In the genomic region with DNA sequence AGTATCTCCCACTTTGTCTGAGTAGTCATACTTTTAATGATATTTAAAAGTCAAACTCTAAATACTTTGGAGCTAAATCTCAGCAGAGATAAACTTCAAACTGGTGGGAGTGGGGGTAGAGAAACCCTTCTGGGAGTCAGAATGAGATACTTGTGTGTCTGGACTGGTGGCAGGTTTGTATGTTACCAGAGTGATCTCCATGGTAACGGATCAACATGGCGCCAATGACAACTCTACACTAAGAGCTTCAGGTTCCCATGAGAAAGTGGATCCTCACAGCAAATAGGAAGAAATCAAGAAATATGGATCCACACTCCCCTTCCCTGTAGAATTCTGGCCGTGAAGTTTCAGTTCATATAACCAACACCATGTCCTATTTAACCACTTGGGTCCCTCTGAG, we compare ENCODE assay signal across 11 cellular contexts.
DNase-seq lines count a peak whose midpoint lies in the region; ATAC-seq and TF ChIP-seq lines count a peak whose summit lies in the region.
"Had no signal": no experiment of that assay in that cellular context is flagged by ENCODE, and none has a peak within 500 bp of the region (broad histone marks: within the 10 kb centered on the region; RNA-seq: fewer than 3 reads in every experiment).

No MANE protein-coding gene starts in this region.

- ATAC-seq in GM18909 (IDR thresholded peaks at IDR 0.05; ENCODE audit: poor library complexity, unreplicated experiment), result no peak
- ATAC-seq: SK-N-SH treated with all-trans-retinoic acid at 6 μM for 48 hours had no signal

- H3K4me3 Mint-ChIP-seq in mesothelial cell of epicardium, result no peak overlapping the region

- H3K4me3 ChIP-seq in HL-60 (replicated peaks; ENCODE audit: insufficient read depth, low read length), result no peak overlapping the region
- H3K4me3 ChIP-seq: pancreas had no signal

- peak overlapping the region; percentile 70 for H3K27ac Mint-ChIP-seq in mesothelial cell of epicardium

- no peaks in the 10 kb centered on the region for H3K27me3 ChIP-seq in HL-60 (ENCODE audit: insufficient read depth, poor library complexity, severe bottlenecking)
- H3K27me3 ChIP-seq: pancreas had no signal

- peaks cover 51% of the 10 kb centered on the region for H3K4me1 Mint-ChIP-seq in mesothelial cell of epicardium

- DNase-seq in NCI-H2196 (lab: John Stamatoyannopoulos, UW; ENCODE audit: unreplicated experiment) (peak; percentile 21), NCI-H2196 treated with DMSO at 0.1 percent for 48 hours (lab: John Stamatoyannopoulos, UW; ENCODE audit: unreplicated experiment) (no peak), HL-60 (ENCODE audit: low read depth in 1 of 2, low spot score in 1 of 2) (no peak), astrocyte of the hippocampus (ENCODE audit: low read depth, low spot score) (peak; percentile 30), mesothelial cell of epicardium (ENCODE audit: low spot score in 2 of 2, unreplicated experiment in 2 of 2) (no peak)
- no peak for DNase-seq in stimulated activated naive CD4-positive, alpha-beta T cell treated with Interleukin-2 at 50 U/mL for 16 hours (lab: John Stamatoyannopoulos, UW)
- no peak for DNase-seq in stimulated activated CD4-positive, alpha-beta T cell treated with anti-CD3 and anti-CD28 coated beads, Interleukin-4, amount 100 ng/mL, for 4 hours
- DNase-seq: effector CD8-positive, alpha-beta T cell; pancreas had no signal

- TF ChIP-seq CTCF in HL-60 (IDR thresholded peaks at IDR 0.05; ENCODE audit: insufficient read depth, low read length) (no peak), mesothelial cell of epicardium (IDR thresholded peaks at IDR 0.05; ENCODE audit: unreplicated experiment) (no peak)

- H3K27ac ChIP-seq in HL-60 (replicated peaks), result peak overlapping the region; percentile 96
- H3K27ac ChIP-seq: pancreas had no signal

- H3K36me3 Mint-ChIP-seq in mesothelial cell of epicardium, result peaks cover 6% of the 10 kb centered on the region

- H3K9me3 Mint-ChIP-seq in mesothelial cell of epicardium, result no peaks in the 10 kb centered on the region

- no peaks in the 10 kb centered on the region for H3K27me3 Mint-ChIP-seq in mesothelial cell of epicardium (ENCODE audit: low read depth)

Comparison
In these comparisons a context has a peak if more than half of its experiments do, and no peak if none do; other contexts are left out.
1. DNase-seq: peak in NCI-H2196 (single experiment) and astrocyte of the hippocampus (single experiment); none in NCI-H2196 treated with DMSO at 0.1 percent for 48 hours (single experiment), HL-60 (0 of 2), mesothelial cell of epicardium (0 of 2), stimulated activated naive CD4-positive, alpha-beta T cell treated with Interleukin-2 at 50 U/mL for 16 hours (single experiment) and stimulated activated CD4-positive, alpha-beta T cell treated with anti-CD3 and anti-CD28 coated beads, Interleukin-4, amount 100 ng/mL, for 4 hours (0 of 2).